Comparison of ENCODE assay signal across 17 cellular contexts in genomic region chr6:169165031-169165430, GRCh38.
"Had no signal": no experiment of that assay in that cellular context is flagged by ENCODE, and none has a peak within 500 bp of the region (broad histone marks: within the 10 kb centered on the region; RNA-seq: fewer than 3 reads in every experiment).

No MANE protein-coding gene starts in this region.

- H3K27me3 ChIP-seq: gastroesophageal sphincter, tibial nerve had no signal

- H3K4me1 ChIP-seq: parathyroid adenoma had no signal

- H3K27me3 Mint-ChIP-seq: activated CD4-positive, alpha-beta T cell treated with anti-CD3 and anti-CD28 coated beads, Interleukin-2, amount 10 ng/mL, durations not matched to agents 7 days and 5 days had no signal

- H3K27ac ChIP-seq: epithelial cell of prostate, gastroesophageal sphincter, parathyroid adenoma, tibial nerve had no signal

- H3K4me3 Mint-ChIP-seq: activated CD4-positive, alpha-beta T cell treated with anti-CD3 and anti-CD28 coated beads, Interleukin-2, amount 10 ng/mL, durations not matched to agents 7 days and 5 days; activated naive CD8-positive, alpha-beta T cell treated with anti-CD3 and anti-CD28 coated beads, Interleukin-2, amount 50 U/mL, for 24 hours; activated T-cell treated with anti-CD3 and anti-CD28 coated beads, Interleukin-2, amount 50 U/mL, for 72 hours; neural crest cell; T-helper 1 cell treated with Interleukin-12 subunit alpha and Interleukin-12 subunit beta and Interleukin-4 antibody, amounts not matched to agents 30 μg/mL and 1 μg/mL, for 36 hours; WTC11 had no signal

- H2AFZ ChIP-seq: parathyroid adenoma had no signal

- H3K79me2 ChIP-seq: parathyroid adenoma had no signal

- H3K4me3 ChIP-seq: gastroesophageal sphincter, tibial nerve had no signal

- DNase-seq: activated CD4-positive, alpha-beta T cell treated with anti-CD3 and anti-CD28 coated beads, Interleukin-2, amount 10 ng/mL, durations not matched to agents 7 days and 5 days; activated naive CD4-positive, alpha-beta T cell treated with Interleukin-2 at 50 U/mL for 16 hours; activated naive CD8-positive, alpha-beta T cell treated with anti-CD3 and anti-CD28 coated beads, Interleukin-2, amount 50 U/mL, for 24 hours; activated T-cell treated with anti-CD3 and anti-CD28 coated beads, Interleukin-2, amount 50 U/mL, for 72 hours; caudate nucleus; cortex of kidney; effector memory CD4-positive, alpha-beta T cell; kidney glomerular epithelial cell; mesendoderm; small intestine had no signal

- ATAC-seq: activated naive CD8-positive, alpha-beta T cell treated with anti-CD3 and anti-CD28 coated beads, Interleukin-2, amount 50 U/mL, for 24 hours; activated T-cell treated with anti-CD3 and anti-CD28 coated beads, Interleukin-2, amount 50 U/mL, for 72 hours; gastroesophageal sphincter; WTC11 had no signal

- H3K9me3 ChIP-seq: gastroesophageal sphincter, tibial nerve had no signal

- H3K4me1 Mint-ChIP-seq: activated CD4-positive, alpha-beta T cell treated with anti-CD3 and anti-CD28 coated beads, Interleukin-2, amount 10 ng/mL, durations not matched to agents 7 days and 5 days; neural crest cell; WTC11 had no signal

- H3K27ac Mint-ChIP-seq: activated CD4-positive, alpha-beta T cell treated with anti-CD3 and anti-CD28 coated beads, Interleukin-2, amount 10 ng/mL, durations not matched to agents 7 days and 5 days; activated naive CD8-positive, alpha-beta T cell treated with anti-CD3 and anti-CD28 coated beads, Interleukin-2, amount 50 U/mL, for 24 hours; activated T-cell treated with anti-CD3 and anti-CD28 coated beads, Interleukin-2, amount 50 U/mL, for 72 hours; T-helper 1 cell treated with Interleukin-12 subunit alpha and Interleukin-12 subunit beta and Interleukin-4 antibody, amounts not matched to agents 30 μg/mL and 1 μg/mL, for 36 hours; WTC11 had no signal

- H3K36me3 ChIP-seq: gastroesophageal sphincter, tibial nerve had no signal

- FAIRE-seq: small intestine had no signal

- H3K9ac ChIP-seq: parathyroid adenoma had no signal

- H3K9me3 Mint-ChIP-seq: activated CD4-positive, alpha-beta T cell treated with anti-CD3 and anti-CD28 coated beads, Interleukin-2, amount 10 ng/mL, durations not matched to agents 7 days and 5 days; activated naive CD8-positive, alpha-beta T cell treated with anti-CD3 and anti-CD28 coated beads, Interleukin-2, amount 50 U/mL, for 24 hours; activated T-cell treated with anti-CD3 and anti-CD28 coated beads, Interleukin-2, amount 50 U/mL, for 72 hours; neural crest cell; T-helper 1 cell treated with Interleukin-12 subunit alpha and Interleukin-12 subunit beta and Interleukin-4 antibody, amounts not matched to agents 30 μg/mL and 1 μg/mL, for 36 hours had no signal
